Comparison of ENCODE assay signal across 19 cellular contexts in the genomic region with DNA sequence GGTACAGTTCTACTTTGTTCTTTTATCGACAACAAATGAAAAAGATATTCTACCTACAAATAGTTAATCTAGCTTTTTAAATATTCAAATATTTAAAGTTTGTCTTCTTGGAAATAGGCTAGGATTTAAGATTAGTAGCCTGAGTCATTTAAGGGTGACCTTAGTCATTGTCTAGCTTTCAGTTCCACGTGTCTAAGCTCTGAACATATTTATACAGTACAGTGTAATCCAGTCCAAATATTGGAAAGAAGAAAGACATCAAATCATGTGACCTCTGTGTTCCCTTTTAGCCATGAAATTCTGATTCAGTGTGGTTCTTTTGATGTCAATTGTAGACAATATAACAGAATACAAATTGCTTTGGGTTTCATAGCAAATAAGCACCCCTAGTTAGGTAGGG.
"Had no signal": no experiment of that assay in that cellular context is flagged by ENCODE, and none has a peak within 500 bp of the region (broad histone marks: within the 10 kb centered on the region; RNA-seq: fewer than 3 reads in every experiment).

No MANE protein-coding gene starts in this region.

- H3K4me3 ChIP-seq: cardiac muscle cell, colonic mucosa, left lung, prostate gland, upper lobe of left lung had no signal

- H3K4me1 Mint-ChIP-seq: immature natural killer cell, memory B cell, T-cell had no signal

- H3K4me3 Mint-ChIP-seq: activated CD4-positive, alpha-beta memory T cell treated with anti-CD3 and anti-CD28 coated beads for 36 hours; activated naive CD8-positive, alpha-beta T cell; activated T-cell treated with anti-CD3 and anti-CD28 coated beads, Interleukin-2, amount 50 U/mL, for 4 hours; immature natural killer cell; memory B cell; natural killer cell treated with Interleukin-12 subunit alpha and Interleukin-12 subunit beta and Interleukin-15 and Interleukin-18, amount 100 ng/mL, for 72 hours; T-cell had no signal

- H3K27me3 Mint-ChIP-seq: activated CD4-positive, alpha-beta memory T cell treated with anti-CD3 and anti-CD28 coated beads for 36 hours; activated naive CD8-positive, alpha-beta T cell; memory B cell; natural killer cell treated with Interleukin-12 subunit alpha and Interleukin-12 subunit beta and Interleukin-15 and Interleukin-18, amount 100 ng/mL, for 72 hours; T-cell had no signal

- H3K9me3 ChIP-seq: colonic mucosa, left lung, prostate gland, upper lobe of left lung had no signal

- H3K27me3 ChIP-seq: cardiac muscle cell, colonic mucosa, left lung, upper lobe of left lung had no signal

- ATAC-seq: activated T-cell treated with anti-CD3 and anti-CD28 coated beads, Interleukin-2, amount 50 U/mL, for 4 hours; left lung; natural killer cell treated with Interleukin-12 subunit alpha and Interleukin-12 subunit beta and Interleukin-15 and Interleukin-18, amount 100 ng/mL, for 72 hours; T-cell had no signal

- H3K4me1 ChIP-seq: colonic mucosa, left lung, prostate gland, upper lobe of left lung had no signal

- H3K36me3 Mint-ChIP-seq: activated CD4-positive, alpha-beta memory T cell treated with anti-CD3 and anti-CD28 coated beads for 36 hours; activated naive CD8-positive, alpha-beta T cell; immature natural killer cell; memory B cell; T-cell had no signal

- FAIRE-seq: endothelial cell of umbilical vein had no signal

- H3K27ac ChIP-seq: cardiac muscle cell, colonic mucosa, left lung, prostate gland, upper lobe of left lung had no signal

- H3K27ac Mint-ChIP-seq: activated CD4-positive, alpha-beta memory T cell treated with anti-CD3 and anti-CD28 coated beads for 36 hours; activated naive CD8-positive, alpha-beta T cell; immature natural killer cell; memory B cell; natural killer cell treated with Interleukin-12 subunit alpha and Interleukin-12 subunit beta and Interleukin-15 and Interleukin-18, amount 100 ng/mL, for 72 hours; T-cell had no signal

- H3K36me3 ChIP-seq: cardiac muscle cell, colonic mucosa, left lung, prostate gland, upper lobe of left lung had no signal

- DNase-seq: activated CD4-positive, alpha-beta memory T cell treated with anti-CD3 and anti-CD28 coated beads for 36 hours; activated effector memory CD4-positive, alpha-beta T cell treated with anti-CD3 and anti-CD28 coated beads, Interleukin-2, amount 50 U/mL, for 16 hours; activated T-cell treated with anti-CD3 and anti-CD28 coated beads, Interleukin-2, amount 50 U/mL, for 4 hours; amygdala; colonic mucosa; immature natural killer cell; left lung; nucleus accumbens; stimulated activated CD4-positive, alpha-beta T cell treated with anti-CD3 and anti-CD28 coated beads, Interleukin-2, amount 100 ng/mL, for 48 hours; stimulated activated naive CD4-positive, alpha-beta T cell treated with Interleukin-2 at 50 U/mL for 16 hours; T-cell; T1000; upper lobe of left lung had no signal
